10 cellular contexts compared by ENCODE assay signal in genomic region chrX:153948847-153949819, GRCh38.
DNase-seq lines count a peak whose midpoint lies in the region; ATAC-seq and TF ChIP-seq lines count a peak whose summit lies in the region.
"Had no signal": no experiment of that assay in that cellular context is flagged by ENCODE, and none has a peak within 500 bp of the region (broad histone marks: within the 10 kb centered on the region; RNA-seq: fewer than 3 reads in every experiment).

No MANE protein-coding gene starts in this region.

- H3K36me3 ChIP-seq in neutrophil, result peaks cover 9% of the 10 kb centered on the region

- H3K36me3 Mint-ChIP-seq in effector memory CD8-positive, alpha-beta T cell (ENCODE audit: insufficient read depth), result peaks cover 40% of the 10 kb centered on the region

- DNase-seq in ELF-1 (ENCODE audit: low read depth, low spot score), result peak; percentile 42
- peak; percentile 20 to 31 for DNase-seq in Kasumi-1 (lab: John Stamatoyannopoulos, UW)
- DNase-seq in effector memory CD8-positive, alpha-beta T cell, result no peak
- no peak for DNase-seq in COLO829 (ENCODE audit: low spot score)
- DNase-seq in NCI-H1092 (lab: John Stamatoyannopoulos, UW), result no peak
- DNase-seq in SHP77 (lab: John Stamatoyannopoulos, UW), result no peak
- DNase-seq: Calu3, erythroblast had no signal

- peak overlapping the region; percentile 70 for H3K27ac ChIP-seq in neutrophil

- H3K9me3 ChIP-seq in neutrophil, result no peaks in the 10 kb centered on the region

- H3K27me3 ChIP-seq in neutrophil, result no peaks in the 10 kb centered on the region

- H3K9me3 Mint-ChIP-seq in effector memory CD8-positive, alpha-beta T cell, result no peaks in the 10 kb centered on the region

- peak overlapping the region in 1 of 2 donors; percentile 38 for H3K4me3 Mint-ChIP-seq in effector memory CD8-positive, alpha-beta T cell

- ATAC-seq in effector memory CD8-positive, alpha-beta T cell (replicated peaks), result no peak
- ATAC-seq in activated CD4-positive, CD25-positive, alpha-beta regulatory T cell treated with anti-CD3 and anti-CD28 coated beads, Interleukin-2, amount 50 U/mL, for 24 hours, result no peak

- H3K27me3 Mint-ChIP-seq in effector memory CD8-positive, alpha-beta T cell, result no peaks in the 10 kb centered on the region

- H3K4me1 ChIP-seq in neutrophil (ENCODE audit: control insufficient read depth in 1 of 2, insufficient read depth in 1 of 2, low read depth in 1 of 2, low read length in 1 of 2), result peaks cover 11 to 38% of the 10 kb centered on the region in 2 experiments

- no peak for TF ChIP-seq CTCF in neutrophil (IDR thresholded peaks at IDR 0.05)

- H3K27ac Mint-ChIP-seq in effector memory CD8-positive, alpha-beta T cell, result peak overlapping the region; percentile 38 to 81

- peaks cover 4 to 11% of the 10 kb centered on the region in 2 donors for H3K4me1 Mint-ChIP-seq in effector memory CD8-positive, alpha-beta T cell (ENCODE audit: low read depth in 2 of 2)

- no peak overlapping the region for H3K4me3 ChIP-seq in neutrophil (ENCODE audit: low read depth in 1 of 2, low read length in 1 of 2)

Comparison
In these comparisons a context has a peak if more than half of its experiments do, and no peak if none do; other contexts are left out.
1. DNase-seq: peak in ELF-1 (single experiment) and Kasumi-1 (2 of 2); none in effector memory CD8-positive, alpha-beta T cell (0 of 3), COLO829 (single experiment), NCI-H1092 (single experiment) and SHP77 (0 of 2).